7 cellular contexts compared by ENCODE assay signal in the genomic region with DNA sequence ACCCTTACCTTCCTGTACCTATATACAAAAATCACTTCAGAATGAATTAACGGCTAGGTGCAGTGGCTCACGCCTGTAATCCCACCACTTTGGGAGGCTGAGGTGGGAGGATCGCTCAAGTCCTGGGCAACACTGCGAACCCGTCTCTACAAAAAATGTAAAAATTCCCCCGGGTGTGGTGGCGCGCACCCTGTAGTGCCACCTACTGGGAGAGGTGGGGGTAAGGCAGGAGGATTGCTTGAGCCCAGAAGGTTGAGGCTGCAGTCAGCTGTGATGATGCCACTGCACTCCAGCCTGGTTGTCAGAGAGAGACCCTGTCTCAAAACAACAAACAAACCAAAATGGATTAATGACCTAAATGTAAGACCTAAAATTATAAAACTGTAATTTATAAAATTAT.
DNase-seq lines count a peak whose midpoint lies in the region; ATAC-seq, FAIRE-seq and TF ChIP-seq lines count a peak whose summit lies in the region.
"Not testable (repeated sequence)": the region's sequence is repeated elsewhere in the genome, so short reads cannot be mapped to it uniquely, and the experiment has no call there.

No MANE protein-coding gene starts in this region.

- H3K9me3 ChIP-seq in pancreas = not testable (repeated sequence)

- intact Hi-C loops in activated B cell treated with CpG ODN at 0.5 μM for 24 hours (cut with micrococcal nuclease); pancreas (cut with DNase I): not testable (repeated sequence)

- H3K9me3 Mint-ChIP-seq in GM23338; activated B cell treated with CpG ODN at 0.5 μM for 24 hours; effector memory CD8-positive, alpha-beta T cell: not testable (repeated sequence)

- not testable (repeated sequence) for H3K27me3 Mint-ChIP-seq in GM23338 (ENCODE audit: insufficient read depth, low read depth, poor library complexity); activated B cell treated with CpG ODN at 0.5 μM for 24 hours; effector memory CD8-positive, alpha-beta T cell

- CTCF ChIA-PET in activated B cell treated with CpG ODN at 0.5 μM for 24 hours (lab: Charles Lee) = not testable (repeated sequence)

- not testable (repeated sequence) for H3K79me2 ChIP-seq in GM23338 (replicated peaks; ENCODE audit: insufficient read depth)

- not testable (repeated sequence) for H2AFZ ChIP-seq in GM23338

- not testable (repeated sequence) for H3F3A ChIP-seq in GM23338 (replicated peaks; ENCODE audit: low read depth)

- H3K27me3 ChIP-seq in GM23338 (ENCODE audit: insufficient read depth); pancreas: not testable (repeated sequence)

- TF ChIP-seq CTCF in GM23338 (conservative IDR thresholded peaks at IDR 0.05; ENCODE audit: low read depth in 2 of 2); activated B cell treated with CpG ODN at 0.5 μM for 24 hours (IDR thresholded peaks at IDR 0.05); pancreas (IDR thresholded peaks at IDR 0.05): not testable (repeated sequence)

- POLR2A ChIA-PET in activated B cell treated with CpG ODN at 0.5 μM for 24 hours (lab: Charles Lee) = not testable (repeated sequence)

- H3K4me3 ChIP-seq in GM23338, pancreas: not testable (repeated sequence)

- not testable (repeated sequence) for H3K4me1 ChIP-seq in GM23338 (ENCODE audit: insufficient read depth); pancreas

- H3K36me3 ChIP-seq in GM23338 (ENCODE audit: insufficient read depth); pancreas: not testable (repeated sequence)

- ATAC-seq in GM18519 (IDR thresholded peaks at IDR 0.05; ENCODE audit: low FRiP score, unreplicated experiment) = peak; percentile 42
- peak; percentile 44 for ATAC-seq in GM19397 (IDR thresholded peaks at IDR 0.05; ENCODE audit: unreplicated experiment)
- ATAC-seq in GM23338 = peak; percentile 86
- ATAC-seq in HG03432 (IDR thresholded peaks at IDR 0.05; ENCODE audit: unreplicated experiment) = peak; percentile 47
- ATAC-seq in activated B cell treated with CpG ODN at 0.5 μM for 24 hours (ENCODE audit: low read depth) = peak; percentile 64
- peak; percentile 35 for ATAC-seq in effector memory CD8-positive, alpha-beta T cell (replicated peaks)
- peak in 3 of 4 donors; percentile 61 to 77 (median 70) for ATAC-seq in pancreas

- no CpG with 5 or more reads among the region's 8 CpGs for WGBS in pancreas, 2 donors

- FAIRE-seq in pancreas (lab: Jason Lieb, UNC) = not testable (repeated sequence)

- not testable (repeated sequence) for H3K9me2 ChIP-seq in GM23338 (ENCODE audit: insufficient read depth)

- H3K4me2 ChIP-seq in GM23338 = not testable (repeated sequence)

- H3K36me3 Mint-ChIP-seq in GM23338 (ENCODE audit: low read depth); activated B cell treated with CpG ODN at 0.5 μM for 24 hours (ENCODE audit: low read depth); effector memory CD8-positive, alpha-beta T cell (ENCODE audit: insufficient read depth): not testable (repeated sequence)

- H3K4me1 Mint-ChIP-seq in GM23338; activated B cell treated with CpG ODN at 0.5 μM for 24 hours; effector memory CD8-positive, alpha-beta T cell (ENCODE audit: low read depth in 2 of 2): not testable (repeated sequence)

- not testable (repeated sequence) for H4K20me1 ChIP-seq in GM23338 (replicated peaks; ENCODE audit: insufficient read depth)

- DNase-seq in GM23338 (ENCODE audit: low spot score); activated B cell treated with CpG ODN at 0.5 μM for 24 hours; effector memory CD8-positive, alpha-beta T cell; pancreas: not testable (repeated sequence)

- H3K27ac ChIP-seq in GM23338 (ENCODE audit: low read depth); pancreas: not testable (repeated sequence)

- H3K27ac Mint-ChIP-seq in GM23338; activated B cell treated with CpG ODN at 0.5 μM for 24 hours; effector memory CD8-positive, alpha-beta T cell: not testable (repeated sequence)

- not testable (repeated sequence) for H3K4me3 Mint-ChIP-seq in GM23338; activated B cell treated with CpG ODN at 0.5 μM for 24 hours; effector memory CD8-positive, alpha-beta T cell

Comparison
In these comparisons a context has a peak if more than half of its experiments do, and no peak if none do; other contexts are left out.
1. ATAC-seq: peak in every context shown above with its lines; median percentile 86 in GM23338; 70 in pancreas; 64 in activated B cell treated with CpG ODN at 0.5 μM for 24 hours; 47 in HG03432; 44 in GM19397; 42 in GM18519; 35 in effector memory CD8-positive, alpha-beta T cell.